ENCODE assay signal across 8 cellular contexts in genomic region chr15:89575656-89576416, GRCh38. TPM values are rescaled to one million over a fixed set of nuclear protein-coding genes. Genes with fewer than 3 reads are reported as not detected.
DNase-seq lines count a peak whose midpoint lies in the region; ATAC-seq and TF ChIP-seq lines count a peak whose summit lies in the region.

No MANE protein-coding gene starts in this region.

- peak; percentile 22 for ATAC-seq in GM19395 (IDR thresholded peaks at IDR 0.05; ENCODE audit: unreplicated experiment)
- ATAC-seq in HG03469 (IDR thresholded peaks at IDR 0.05; ENCODE audit: unreplicated experiment) = peak; percentile 4

- H3K4me3 Mint-ChIP-seq in activated CD4-positive, alpha-beta memory T cell treated with anti-CD3 and anti-CD28 coated beads, Interleukin-2, amount 10 ng/mL, durations not matched to agents 7 days and 5 days = peak overlapping the region; percentile 84

- H3K4me1 Mint-ChIP-seq in activated CD4-positive, alpha-beta memory T cell treated with anti-CD3 and anti-CD28 coated beads, Interleukin-2, amount 10 ng/mL, durations not matched to agents 7 days and 5 days = peaks cover 41% of the 10 kb centered on the region

- POLR2A ChIA-PET in activated CD4-positive, alpha-beta memory T cell treated with anti-CD3 and anti-CD28 coated beads, Interleukin-2, amount 10 ng/mL, durations not matched to agents 7 days and 5 days (lab: Charles Lee) = interaction anchor here (0.8 to 2.2 kb wide), 11 partner anchors 9 to 485 kb away, joined by 3 to 9 read pairs (median 4); partner anchors contain the start of gene ZNF710

- H3K27ac ChIP-seq in cardiac muscle cell = peak overlapping the region; percentile 52

- H3K4me3 ChIP-seq in cardiac muscle cell (peak overlapping the region; percentile 91), skeletal muscle cell (ENCODE audit: low read depth, low read length) (peak overlapping the region; percentile 94)

- no peaks in the 10 kb centered on the region for H3K9me3 ChIP-seq in cardiac muscle cell (ENCODE audit: low read depth)

- no peaks in the 10 kb centered on the region for H3K9me3 Mint-ChIP-seq in activated CD4-positive, alpha-beta memory T cell treated with anti-CD3 and anti-CD28 coated beads, Interleukin-2, amount 10 ng/mL, durations not matched to agents 7 days and 5 days

- no peaks in the 10 kb centered on the region for H3K27me3 ChIP-seq in cardiac muscle cell

- peak overlapping the region; percentile 76 for H3K27ac Mint-ChIP-seq in activated CD4-positive, alpha-beta memory T cell treated with anti-CD3 and anti-CD28 coated beads, Interleukin-2, amount 10 ng/mL, durations not matched to agents 7 days and 5 days

- H3K27me3 Mint-ChIP-seq in activated CD4-positive, alpha-beta memory T cell treated with anti-CD3 and anti-CD28 coated beads, Interleukin-2, amount 10 ng/mL, durations not matched to agents 7 days and 5 days = peaks cover 11% of the 10 kb centered on the region

- TF ChIP-seq CTCF in cardiac muscle cell (IDR thresholded peaks at IDR 0.05; ENCODE audit: low read depth, low read length) = no peak

- no peaks in the 10 kb centered on the region for H3K36me3 ChIP-seq in cardiac muscle cell

- H3K36me3 Mint-ChIP-seq in activated CD4-positive, alpha-beta memory T cell treated with anti-CD3 and anti-CD28 coated beads, Interleukin-2, amount 10 ng/mL, durations not matched to agents 7 days and 5 days (ENCODE audit: low read depth) = peaks cover 36% of the 10 kb centered on the region

- intact Hi-C loops in posterior vena cava (cut with DNase I) = no loop called here

- no peaks in the 10 kb centered on the region for H3K4me1 ChIP-seq in cardiac muscle cell (ENCODE audit: low read depth)

- CTCF ChIA-PET in activated CD4-positive, alpha-beta memory T cell treated with anti-CD3 and anti-CD28 coated beads, Interleukin-2, amount 10 ng/mL, durations not matched to agents 7 days and 5 days (lab: Charles Lee) = interaction anchor here (0.6 to 1.4 kb wide), 9 partner anchors 8 to 1239 kb away, joined by 3 to 6 read pairs (median 3); no protein-coding TSS in a partner anchor

- DNase-seq in CMK (ENCODE audit: low read depth) = peak; percentile 9
- peak; percentile 26 for DNase-seq in activated CD4-positive, alpha-beta memory T cell treated with anti-CD3 and anti-CD28 coated beads, Interleukin-2, amount 10 ng/mL, durations not matched to agents 7 days and 5 days
- peak; percentile 18 to 33 for DNase-seq in cardiac muscle cell (ENCODE audit: low read depth in 1 of 2, low spot score in 1 of 2)
- DNase-seq in skeletal muscle cell (ENCODE audit: low read depth) = no peak
- DNase-seq in posterior vena cava (ENCODE audit: low spot score) = no peak
- DNase-seq in NCI-H1092 (lab: John Stamatoyannopoulos, UW) = no peak

RNA-seq across cellular contexts. Expression of gene TICRR, which starts 0.6 kb away (rescaled TPM):
- total RNA-seq in activated CD4-positive, alpha-beta memory T cell treated with anti-CD3 and anti-CD28 coated beads, Interleukin-2, amount 10 ng/mL, durations not matched to agents 7 days and 5 days = 10 to 100 TPM; 18.2 to 18.5 TPM
- total RNA-seq in cardiac muscle cell (3.8 and 11.0 TPM in 2 replicates), posterior vena cava (under 1 TPM; 0.09 to 0.10 TPM)
- polyA plus RNA-seq in cardiac muscle cell = 2.7 and 5.6 TPM in 2 replicates

Comparison
In these comparisons a context has a peak if more than half of its experiments do, and no peak if none do; other contexts are left out.
1. DNase-seq: peak in CMK (single experiment), activated CD4-positive, alpha-beta memory T cell treated with anti-CD3 and anti-CD28 coated beads, Interleukin-2, amount 10 ng/mL, durations not matched to agents 7 days and 5 days (single experiment) and cardiac muscle cell (2 of 2); none in skeletal muscle cell (single experiment), posterior vena cava (single experiment) and NCI-H1092 (single experiment).